18 cellular contexts compared by ENCODE assay signal in the genomic region with DNA sequence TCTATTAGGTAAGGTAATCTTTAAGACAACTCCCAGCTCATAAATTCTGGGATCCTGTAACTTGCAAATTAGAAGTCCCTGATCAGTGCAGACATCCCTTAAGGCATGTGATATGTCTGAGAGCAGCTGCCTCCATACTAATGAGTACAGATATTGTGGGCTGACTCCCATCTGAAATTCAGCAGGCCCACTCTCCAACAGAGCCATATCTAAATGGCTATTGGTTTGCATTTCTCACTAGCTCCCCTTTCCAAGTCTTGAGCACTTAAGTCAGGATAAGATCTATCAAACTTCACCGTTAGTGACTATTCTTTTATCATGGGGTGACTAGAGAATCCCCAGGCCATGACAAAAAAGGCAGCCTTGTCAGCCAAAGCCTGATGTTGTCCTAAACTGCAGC.
A peak's percentile ranks its signal among the peaks of the same experiment; 100 is the strongest.
DNase-seq lines count a peak whose midpoint lies in the region; TF ChIP-seq lines count a peak whose summit lies in the region.
"Had no signal": no experiment of that assay in that cellular context is flagged by ENCODE, and none has a peak within 500 bp of the region (broad histone marks: within the 10 kb centered on the region; RNA-seq: fewer than 3 reads in every experiment).

No MANE protein-coding gene starts in this region.

- H3K27me3 ChIP-seq in cardiac muscle cell (no peaks in the 10 kb centered on the region), right atrium auricular region (no peaks in the 10 kb centered on the region), endodermal cell (ENCODE audit: control insufficient read depth, insufficient read depth, low read length, poor library complexity, severe bottlenecking) (peaks cover 12% of the 10 kb centered on the region)

- H3K27ac ChIP-seq in cardiac muscle cell (peak overlapping the region; percentile 31), right atrium auricular region (no peak overlapping the region), endodermal cell (ENCODE audit: low read depth, low read length) (no peak overlapping the region)
- H3K27ac ChIP-seq: 22Rv1 had no signal

- DNase-seq in NCI-H146 (lab: John Stamatoyannopoulos, UW) = peak; percentile 0
- DNase-seq in NCI-H146 treated with DMSO at 0.1 percent for 48 hours (lab: John Stamatoyannopoulos, UW; ENCODE audit: unreplicated experiment) = no peak
- DNase-seq in cardiac muscle cell (ENCODE audit: low read depth in 1 of 2, low spot score in 1 of 2) = peak in 1 of 2 donors; percentile 31
- DNase-seq in right atrium auricular region (ENCODE audit: low spot score) = no peak
- DNase-seq in endodermal cell = no peak
- DNase-seq in hepatic stellate cell (ENCODE audit: low spot score) = no peak
- no peak for DNase-seq in SW 1271 (lab: John Stamatoyannopoulos, UW)
- no peak for DNase-seq in endothelial cell (ENCODE audit: low spot score)
- DNase-seq: AML-193; C1 segment of cervical spinal cord; Calu3; CD4-positive, alpha-beta memory T cell; COR-L47; DMS53; DMS79 treated with DMSO at 0.1 percent for 48 hours; GF-D8; H9 had no signal

- TF ChIP-seq CTCF in cardiac muscle cell (IDR thresholded peaks at IDR 0.05; ENCODE audit: low read depth, low read length) = no peak
- no peak for TF ChIP-seq CTCF in right atrium auricular region (IDR thresholded peaks at IDR 0.05)
- TF ChIP-seq CTCF in endodermal cell (conservative IDR thresholded peaks at IDR 0.05) = no peak
- TF ChIP-seq CTCF in endothelial cell (IDR thresholded peaks at IDR 0.05; ENCODE audit: unreplicated experiment) = no peak

- H3K9ac ChIP-seq in endodermal cell (ENCODE audit: extremely low read depth, low read length, poor library complexity, severe bottlenecking) = no peak overlapping the region

- no peak overlapping the region for H3K27ac Mint-ChIP-seq in endodermal cell
- H3K27ac Mint-ChIP-seq in endothelial cell (ENCODE audit: unreplicated experiment) = no peak overlapping the region
- H3K27ac Mint-ChIP-seq: CD4-positive, alpha-beta memory T cell; H9 had no signal

- 18 to 75% methylated on average over 1 of the region's 1 CpG for WGBS in endodermal cell (ENCODE audit: insufficient coverage in 1 of 2, insufficient read length in 1 of 2), 2 experiments

- H3K9me3 ChIP-seq in cardiac muscle cell (ENCODE audit: low read depth) (no peaks in the 10 kb centered on the region), right atrium auricular region (no peaks in the 10 kb centered on the region), endodermal cell (ENCODE audit: control insufficient read depth, low read length) (peaks cover under 1% of the 10 kb centered on the region)

- H3K36me3 Mint-ChIP-seq in endodermal cell (ENCODE audit: low read depth) (no peaks in the 10 kb centered on the region), endothelial cell (ENCODE audit: low read depth, unreplicated experiment) (no peaks in the 10 kb centered on the region)
- H3K36me3 Mint-ChIP-seq: CD4-positive, alpha-beta memory T cell had no signal

- H3K36me3 ChIP-seq in cardiac muscle cell = no peaks in the 10 kb centered on the region
- H3K36me3 ChIP-seq in right atrium auricular region = no peaks in the 10 kb centered on the region
- no peaks in the 10 kb centered on the region for H3K36me3 ChIP-seq in endodermal cell (ENCODE audit: control insufficient read depth, insufficient read depth, low read length)

- H3K4me3 Mint-ChIP-seq in endodermal cell (no peak overlapping the region), endothelial cell (ENCODE audit: unreplicated experiment) (no peak overlapping the region)
- H3K4me3 Mint-ChIP-seq: CD4-positive, alpha-beta memory T cell; H9 had no signal

- H3K4me1 ChIP-seq in cardiac muscle cell (ENCODE audit: low read depth) = peaks cover 19% of the 10 kb centered on the region
- H3K4me1 ChIP-seq in right atrium auricular region = no peaks in the 10 kb centered on the region
- H3K4me1 ChIP-seq in endodermal cell (ENCODE audit: control insufficient read depth, insufficient read depth, low read length) = peaks cover 11% of the 10 kb centered on the region

- H3K27me3 Mint-ChIP-seq in endodermal cell (ENCODE audit: insufficient read depth) (peaks cover 17% of the 10 kb centered on the region), endothelial cell (ENCODE audit: unreplicated experiment) (no peaks in the 10 kb centered on the region)
- H3K27me3 Mint-ChIP-seq: CD4-positive, alpha-beta memory T cell had no signal

- H3K9me3 Mint-ChIP-seq in endodermal cell (no peaks in the 10 kb centered on the region), endothelial cell (ENCODE audit: unreplicated experiment) (no peaks in the 10 kb centered on the region)
- H3K9me3 Mint-ChIP-seq: H9 had no signal

- peaks cover 42% of the 10 kb centered on the region for H3K4me1 Mint-ChIP-seq in endodermal cell
- H3K4me1 Mint-ChIP-seq in endothelial cell (ENCODE audit: unreplicated experiment) = no peaks in the 10 kb centered on the region
- H3K4me1 Mint-ChIP-seq: CD4-positive, alpha-beta memory T cell; H9 had no signal

- no peak overlapping the region for H3K4me3 ChIP-seq in cardiac muscle cell
- H3K4me3 ChIP-seq in right atrium auricular region = no peak overlapping the region
- H3K4me3 ChIP-seq in endodermal cell (ENCODE audit: low read length) = peak overlapping the region; percentile 5
